14 cellular contexts compared by ENCODE assay signal in genomic region chr22:19843107-19843856, GRCh38. TPM values are rescaled to one million over a fixed set of nuclear protein-coding genes. Genes with fewer than 3 reads are reported as not detected.
DNase-seq lines count a peak whose midpoint lies in the region; ATAC-seq, FAIRE-seq and TF ChIP-seq lines count a peak whose summit lies in the region.
"Had no signal": no experiment of that assay in that cellular context is flagged by ENCODE, and none has a peak within 500 bp of the region (broad histone marks: within the 10 kb centered on the region; RNA-seq: fewer than 3 reads in every experiment).

No MANE protein-coding gene starts in this region.

- peak overlapping the region; percentile 80 for H3K27ac ChIP-seq in endothelial cell of umbilical vein (ENCODE audit: insufficient read depth, low read depth, low read length)

- no peaks in the 10 kb centered on the region for H3K27me3 ChIP-seq in endothelial cell of umbilical vein (ENCODE audit: control insufficient read depth in 2 of 2, insufficient read depth in 2 of 2, low read length in 2 of 2)

- H3K9me1 ChIP-seq in endothelial cell of umbilical vein (replicated peaks; ENCODE audit: control insufficient read depth, extremely low read depth, insufficient read depth, low read length) = no peaks in the 10 kb centered on the region

- DNase-seq in D341Med (ENCODE audit: low spot score) (peak; percentile 72), NCI-H2081 treated with DMSO at 0.1 percent for 48 hours (lab: John Stamatoyannopoulos, UW) (peak; percentile 19), endothelial cell of umbilical vein (ENCODE audit: low read depth, low spot score) (no peak), retina (peak; percentile 24), T-helper 2 cell (no peak)
- no peak for DNase-seq in activated naive CD4-positive, alpha-beta T cell treated with anti-CD3 and anti-CD28 coated beads, Interleukin-2, amount 50 U/mL, for 16 hours
- DNase-seq: activated CD4-positive, alpha-beta memory T cell treated with anti-CD3 and anti-CD28 coated beads, Interleukin-2, amount 10 ng/mL, durations not matched to agents 7 days and 5 days; activated naive CD4-positive, alpha-beta T cell treated with Interleukin-2 at 50 U/mL for 16 hours; AML-193; kidney glomerular epithelial cell had no signal

- H3K4me1 ChIP-seq in endothelial cell of umbilical vein (ENCODE audit: control insufficient read depth, extremely low read depth, insufficient read depth, low read length) = peaks cover 28% of the 10 kb centered on the region

- dilution Hi-C loops in endothelial cell of umbilical vein (cut with MboI; ENCODE audit: extremely low pct_ligation_motif_present, low sequenced_read_pairs) = no loop called here

- POLR2A ChIA-PET in endothelial cell of umbilical vein (lab: Charles Lee) = interaction anchor here (1.3 kb wide), 1 partner anchor 11 kb away, joined by 4 read pairs; no protein-coding TSS in a partner anchor

- no peaks in the 10 kb centered on the region for H3K79me2 ChIP-seq in endothelial cell of umbilical vein (ENCODE audit: control insufficient read depth, insufficient read depth, low read length)

- no peaks in the 10 kb centered on the region for H3K9me3 ChIP-seq in endothelial cell of umbilical vein (replicated peaks; ENCODE audit: control insufficient read depth, insufficient read depth, low read length)

- no peaks in the 10 kb centered on the region for H4K20me1 ChIP-seq in endothelial cell of umbilical vein (replicated peaks; ENCODE audit: control insufficient read depth, extremely low read depth, insufficient read depth, low read length)

- no TSS peak for BruUV-seq in endothelial cell of umbilical vein (replicated peaks; lab: Mats Ljungman, UMichigan)

- intact Hi-C loops in endothelial cell of umbilical vein (cut with micrococcal nuclease) = no loop called here

- CTCF ChIA-PET in endothelial cell of umbilical vein (lab: Charles Lee) = interaction anchor here (1.1 to 2.3 kb wide), 4 partner anchors 43 to 113 kb away, joined by 3 to 12 read pairs (median 7); no protein-coding TSS in a partner anchor

- no peak overlapping the region for H2AFZ ChIP-seq in endothelial cell of umbilical vein (ENCODE audit: low read depth, low read length)

- FAIRE-seq in endothelial cell of umbilical vein (lab: Jason Lieb, UNC) = no peak
- FAIRE-seq: colon, G401.6 had no signal

- no peak for TF ChIP-seq CTCF in endothelial cell of umbilical vein (IDR thresholded peaks at IDR 0.05; ENCODE audit: extremely low read depth in 1 of 2, insufficient read depth in 1 of 2, low read depth in 1 of 2, low read length in 2 of 2)

- no peak overlapping the region for H3K4me3 ChIP-seq in endothelial cell of umbilical vein (replicated peaks in 1 of 3; ENCODE audit: insufficient read depth in 1 of 3, low read depth in 1 of 3, low read length in 3 of 3)

- no peak overlapping the region for H3K9ac ChIP-seq in endothelial cell of umbilical vein (replicated peaks; ENCODE audit: extremely low read depth, insufficient read depth, low read length)

- no peak overlapping the region for H3K4me2 ChIP-seq in endothelial cell of umbilical vein (ENCODE audit: insufficient read depth, low read length)

- H3K36me3 ChIP-seq in endothelial cell of umbilical vein (ENCODE audit: control insufficient read depth in 2 of 2, extremely low read depth in 1 of 2, insufficient read depth in 2 of 2, low read length in 2 of 2) = no peaks in the 10 kb centered on the region

- TF ChIP-seq POLR2A in endothelial cell of umbilical vein (IDR thresholded peaks at IDR 0.05; ENCODE audit: low read depth, low read length) = no peak

- ATAC-seq in HG02623 (IDR thresholded peaks at IDR 0.05; ENCODE audit: unreplicated experiment) (no peak), GM21447 (IDR thresholded peaks at IDR 0.05; ENCODE audit: unreplicated experiment) (no peak)

TF ChIP-seq in endothelial cell of umbilical vein, 7 proteins besides CTCF, POLR2A, EP300 and RAD21:
- TF ChIP-seq EZH2 (IDR thresholded peaks at IDR 0.05; ENCODE audit: borderline replicate concordance, low read depth, low read length, severe bottlenecking) (no peak), POLR2AphosphoS5 (IDR thresholded peaks at IDR 0.05; ENCODE audit: insufficient read depth, low read depth, low read length) (no peak), GATA2 (IDR thresholded peaks at IDR 0.05; ENCODE audit: insufficient read depth, insufficient read length, low read depth, low read length) (no peak), MAX (IDR thresholded peaks at IDR 0.05; ENCODE audit: insufficient read depth, insufficient read length) (no peak), JUN (IDR thresholded peaks at IDR 0.05; ENCODE audit: borderline replicate concordance, insufficient read depth, insufficient read length, low read depth) (no peak), FOS (IDR thresholded peaks at IDR 0.05; ENCODE audit: borderline replicate concordance, insufficient read depth, low read length) (no peak), MYC (IDR thresholded peaks at IDR 0.05; ENCODE audit: low read depth, low read length) (no peak)

RNA-seq across cellular contexts. Expression of gene GNB1L, which starts 11.4 kb away (rescaled TPM):
- 5.9 and 11.2 TPM in 2 replicates for total RNA-seq in endothelial cell of umbilical vein
- 5.4 and 5.9 TPM in 2 replicates for polyA plus RNA-seq in endothelial cell of umbilical vein
- polyA plus RNA-seq in endothelial cell of umbilical vein (2011; cell fraction: cytosol; rRNA removed) = 2.2 and 3.8 TPM in 2 replicates
- polyA plus RNA-seq in endothelial cell of umbilical vein (2011; cell fraction: nucleus; rRNA removed) = 2.7 and 3.2 TPM in 2 replicates
- polyA plus RNA-seq in endothelial cell of umbilical vein (2012) = 3.5 and 3.6 TPM in 2 replicates
- 1.6 and 3.5 TPM in 2 replicates for polyA minus RNA-seq in endothelial cell of umbilical vein
- 1.7 TPM for polyA minus RNA-seq in endothelial cell of umbilical vein (2011; cell fraction: cytosol; rRNA and poly(A)+ RNA removed)
- polyA minus RNA-seq in endothelial cell of umbilical vein (2011; cell fraction: nucleus; rRNA and poly(A)+ RNA removed) = 2.4 TPM in 2 replicates

RNA-seq across cellular contexts. Expression of gene RTL10, which starts 11.4 kb away (rescaled TPM):
- 31.9 and 32.1 TPM in 2 replicates for total RNA-seq in endothelial cell of umbilical vein
- 40.8 and 54.5 TPM in 2 replicates for polyA plus RNA-seq in endothelial cell of umbilical vein
- polyA plus RNA-seq in endothelial cell of umbilical vein (2011; cell fraction: cytosol; rRNA removed) = 21.6 and 22.9 TPM in 2 replicates
- 43.8 and 53.4 TPM in 2 replicates for polyA plus RNA-seq in endothelial cell of umbilical vein (2011; cell fraction: nucleus; rRNA removed)
- 8.0 and 9.8 TPM in 2 replicates for polyA plus RNA-seq in endothelial cell of umbilical vein (2012)
- polyA minus RNA-seq in endothelial cell of umbilical vein = 84.1 and 88.0 TPM in 2 replicates
- 9.0 TPM for polyA minus RNA-seq in endothelial cell of umbilical vein (2011; cell fraction: cytosol; rRNA and poly(A)+ RNA removed)
- polyA minus RNA-seq in endothelial cell of umbilical vein (2011; cell fraction: nucleus; rRNA and poly(A)+ RNA removed) = 20.7 and 26.1 TPM in 2 replicates

Comparison
In these comparisons a context has a peak if more than half of its experiments do, and no peak if none do; other contexts are left out.
1. DNase-seq: peak in D341Med (single experiment), NCI-H2081 treated with DMSO at 0.1 percent for 48 hours (single experiment) and retina (single experiment); none in endothelial cell of umbilical vein (single experiment), activated naive CD4-positive, alpha-beta T cell treated with anti-CD3 and anti-CD28 coated beads, Interleukin-2, amount 50 U/mL, for 16 hours (single experiment) and T-helper 2 cell (0 of 5).